2 cellular contexts compared by ENCODE assay signal in the genomic region with DNA sequence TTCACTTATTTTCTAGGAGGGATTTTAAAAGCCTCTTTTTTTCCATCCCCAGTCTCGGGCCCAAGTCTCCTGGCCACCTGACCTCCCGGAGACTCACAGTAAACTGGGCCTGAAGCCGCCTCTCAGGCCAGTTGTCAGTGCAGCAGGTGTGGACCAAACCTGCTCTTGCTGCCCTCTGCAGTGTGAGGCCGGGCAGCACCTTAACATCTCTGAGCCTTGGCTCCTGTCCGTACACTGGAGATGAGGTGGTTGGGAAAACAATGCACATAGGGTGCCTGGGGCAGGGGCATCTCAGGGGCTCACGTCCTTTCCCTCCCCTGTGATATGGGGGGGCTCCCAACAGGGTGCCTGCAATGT.
TF ChIP-seq lines count a peak whose summit lies in the region.

No MANE protein-coding gene starts in this region.

TF ChIP-seq in HepG2, 621 proteins besides CTCF, POLR2A, EP300 and RAD21:
- TF ChIP-seq ZNF768 (CRISPR knock-in tag; IDR thresholded peaks at IDR 0.05) (peak; percentile 50; the same call in 1 of the 2 replicates), NONO (IDR thresholded peaks at IDR 0.05) (no peak), NONO (CRISPR knock-in tag; conservative IDR thresholded peaks at IDR 0.05) (no peak)

TF ChIP-seq in H1, 55 proteins besides CTCF, POLR2A, EP300 and RAD21:
- TF ChIP-seq BACH1 (IDR thresholded peaks at IDR 0.05; ENCODE audit: low read length) (no peak), CEBPB (IDR thresholded peaks at IDR 0.05; ENCODE audit: low read depth, low read length) (no peak), YY1 (IDR thresholded peaks at IDR 0.05; ENCODE audit: low read depth, low read length) (no peak), CHD7 (IDR thresholded peaks at IDR 0.05; ENCODE audit: insufficient replicate concordance, low read length) (no peak)
TF ChIP-seq in H1: peak in this region for 0.
